ENCODE assay signal across 9 cellular contexts in the genomic region with DNA sequence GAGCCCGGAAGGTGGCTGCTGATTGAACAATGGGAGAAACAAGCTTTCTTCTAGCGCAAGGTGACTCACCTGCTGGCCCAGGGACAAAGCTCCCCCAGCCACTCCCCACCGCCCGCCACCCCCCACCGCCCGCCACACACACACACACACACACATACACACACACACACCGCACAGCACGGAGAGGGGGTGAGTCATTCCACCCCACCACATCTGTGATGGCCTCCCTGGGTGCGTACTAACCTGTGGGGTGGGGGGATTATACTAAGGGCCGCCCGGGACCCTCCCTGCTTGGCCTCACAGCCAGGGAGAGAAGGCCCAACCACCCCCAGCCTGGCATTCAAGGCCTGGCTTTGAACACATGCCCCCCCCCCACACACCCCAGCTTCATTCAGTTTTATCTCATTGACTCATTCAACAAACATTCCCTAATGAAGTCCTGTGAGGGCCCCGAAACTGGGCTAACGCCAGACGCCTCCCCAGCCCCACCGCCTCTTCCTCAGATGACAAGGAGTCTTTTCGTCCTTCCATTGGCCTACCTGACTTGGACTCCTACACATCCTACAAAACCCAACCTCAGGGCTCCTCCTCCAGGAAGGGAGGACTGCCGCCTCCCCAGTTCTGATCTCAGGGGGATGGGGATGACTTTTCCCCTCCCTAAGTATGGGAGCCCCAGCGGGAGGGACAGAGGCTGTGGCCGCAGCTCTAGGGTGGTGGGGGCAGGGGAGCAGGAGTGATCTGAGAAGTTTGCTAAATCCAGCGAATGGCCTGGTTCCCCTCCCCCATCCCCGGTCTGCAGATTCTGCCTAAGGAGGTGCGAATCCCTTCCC. TPM values are rescaled to one million over a fixed set of nuclear protein-coding genes. Genes with fewer than 3 reads are reported as not detected.
DNase-seq lines count a peak whose midpoint lies in the region; ATAC-seq and TF ChIP-seq lines count a peak whose summit lies in the region.
"Had no signal": no experiment of that assay in that cellular context is flagged by ENCODE, and none has a peak within 500 bp of the region (broad histone marks: within the 10 kb centered on the region; RNA-seq: fewer than 3 reads in every experiment).

No MANE protein-coding gene starts in this region.

- H3K79me2 ChIP-seq in DOHH2 (ENCODE audit: control insufficient read depth, low read length): no peaks in the 10 kb centered on the region

- H3K9me3 ChIP-seq in DOHH2 (ENCODE audit: control insufficient read depth, insufficient read depth, low read length) (no peaks in the 10 kb centered on the region), NT2/D1 (ENCODE audit: insufficient read depth, low read length) (no peaks in the 10 kb centered on the region)

- H3K27ac ChIP-seq in DOHH2 (ENCODE audit: low read depth, low read length): no peak overlapping the region

- peaks cover 30% of the 10 kb centered on the region for H3K4me1 ChIP-seq in DOHH2 (ENCODE audit: control insufficient read depth, low read length)
- H3K4me1 ChIP-seq in NT2/D1 (ENCODE audit: insufficient read depth, insufficient read length): peaks cover 35% of the 10 kb centered on the region

- no peaks in the 10 kb centered on the region for H3K9me2 ChIP-seq in DOHH2 (replicated peaks; ENCODE audit: control insufficient read depth, low read length)

- H3K36me3 ChIP-seq in DOHH2 (ENCODE audit: control insufficient read depth, low read length) (no peaks in the 10 kb centered on the region), NT2/D1 (ENCODE audit: insufficient read depth, insufficient read length, low read length) (no peaks in the 10 kb centered on the region)

- no peak for TF ChIP-seq CTCF in DOHH2 (IDR thresholded peaks at IDR 0.05; ENCODE audit: low read depth, low read length, poor library complexity, severe bottlenecking)

- H3K4me2 ChIP-seq in DOHH2 (ENCODE audit: low read length): peak overlapping the region; percentile 62

- DNase-seq in NT2/D1 (ENCODE audit: low read depth, low spot score) (peak; percentile 44), amniotic epithelial cell (ENCODE audit: low read depth) (peak; percentile 87), mucosa of gallbladder (ENCODE audit: low spot score) (peak; percentile 78), NOMO-1 treated with dmso at 0.1 percent for 144 hours (lab: John Stamatoyannopoulos, UW; ENCODE audit: unreplicated experiment) (no peak), COR-L47 (lab: John Stamatoyannopoulos, UW) (no peak), SIG-M5 treated with dmso at 0.1 percent for 504 hours (lab: John Stamatoyannopoulos, UW; ENCODE audit: unreplicated experiment) (no peak)

- H3K4me3 ChIP-seq in DOHH2 (ENCODE audit: low read length) (peak overlapping the region; percentile 42), NT2/D1 (ENCODE audit: insufficient read length, low read depth) (peak overlapping the region; percentile 37)

- peaks cover 67% of the 10 kb centered on the region for H3K27me3 ChIP-seq in DOHH2 (ENCODE audit: control insufficient read depth, low read length)
- peaks cover 67% of the 10 kb centered on the region for H3K27me3 ChIP-seq in NT2/D1 (ENCODE audit: insufficient read depth, insufficient read length)

- no peaks in the 10 kb centered on the region for H3F3A ChIP-seq in DOHH2 (ENCODE audit: control insufficient read depth, insufficient read depth)

- peak overlapping the region; percentile 67 for H3K9ac ChIP-seq in NT2/D1 (ENCODE audit: insufficient read length, low read depth)

- 0 out of 2 replicates have a peak, but pooled peaks cover 3% of the 10 kb centered on the region for H4K20me1 ChIP-seq in DOHH2 (ENCODE audit: control insufficient read depth, insufficient read depth, low read depth, low read length)

- no peak for ATAC-seq in GM18520 (IDR thresholded peaks at IDR 0.05; ENCODE audit: unreplicated experiment)

RNA-seq across cellular contexts. Expression of a gene that starts 5.8 kb away (rescaled TPM):
- total RNA-seq in mucosa of gallbladder: 6.3 TPM
- total RNA-seq: mononuclear cell had no signal

Comparison
In these comparisons a context has a peak if more than half of its experiments do, and no peak if none do; other contexts are left out.
1. DNase-seq: peak in NT2/D1 (single experiment), amniotic epithelial cell (single experiment) and mucosa of gallbladder (single experiment); none in NOMO-1 treated with dmso at 0.1 percent for 144 hours (single experiment), COR-L47 (single experiment) and SIG-M5 treated with dmso at 0.1 percent for 504 hours (single experiment).